ENCODE assay signal across 1 cellular context in genomic region chr15:98724017-98724416, GRCh38.
TF ChIP-seq lines count a peak whose summit lies in the region.

No MANE protein-coding gene starts in this region.

TF ChIP-seq in HepG2, 621 proteins besides CTCF, POLR2A, EP300 and RAD21 (continued from another document):
- peak; percentile 69 for TF ChIP-seq PAXIP1 (CRISPR knock-in tag; conservative IDR thresholded peaks at IDR 0.05)
- TF ChIP-seq ZBTB43 (CRISPR knock-in tag; conservative IDR thresholded peaks at IDR 0.05) = no peak
